12 cellular contexts compared by ENCODE assay signal in the genomic region with DNA sequence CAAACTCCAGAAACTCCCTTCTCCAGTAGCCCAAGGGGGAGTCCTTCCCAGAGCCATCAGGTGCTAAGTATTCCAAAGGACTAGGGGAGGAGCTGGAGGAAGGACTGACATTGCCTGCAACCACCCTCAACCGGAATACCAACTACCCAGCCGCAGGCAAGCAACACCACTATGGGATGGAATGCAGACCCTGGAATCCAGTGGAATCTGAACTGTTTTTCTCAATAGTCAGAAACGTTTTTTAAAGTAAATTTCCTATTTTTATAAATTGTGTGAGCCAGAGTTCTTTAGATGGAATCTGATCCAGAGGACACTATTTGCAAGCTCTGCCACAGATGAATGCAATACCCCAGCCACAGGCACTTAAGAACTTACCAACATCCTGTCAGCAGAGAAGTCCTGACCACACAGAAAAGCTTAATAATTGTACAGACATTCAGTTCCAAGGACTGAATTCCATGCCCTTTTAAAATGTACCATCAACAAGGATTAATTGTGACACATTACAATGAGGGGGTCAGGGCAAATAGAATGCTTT.
DNase-seq lines count a peak whose midpoint lies in the region; ATAC-seq and TF ChIP-seq lines count a peak whose summit lies in the region.
"Had no signal": no experiment of that assay in that cellular context is flagged by ENCODE, and none has a peak within 500 bp of the region (broad histone marks: within the 10 kb centered on the region; RNA-seq: fewer than 3 reads in every experiment).

No MANE protein-coding gene starts in this region.

- H3K4me1 Mint-ChIP-seq in stimulated activated naive CD8-positive, alpha-beta T cell treated with anti-CD3 and anti-CD28 coated beads, Interleukin-15, amount 100 ng/mL, for 72 hours, result peaks cover 16% of the 10 kb centered on the region
- peaks cover 16 to 25% (median 17%) of the 10 kb centered on the region in 3 donors for H3K4me1 Mint-ChIP-seq in T-cell
- peaks cover 14% of the 10 kb centered on the region for H3K4me1 Mint-ChIP-seq in activated T-helper 2 cell treated with anti-CD3 and anti-CD28 coated beads, Interferon-gamma antibody, Interleukin-2, Interleukin-4, amounts not matched to agents 10 μg/mL and 5 μg/mL and 100 μg/mL, durations not matched to agents 14 hours and 24 hours and 36 hours (ENCODE audit: low read depth)

- H3K9me3 Mint-ChIP-seq in stimulated activated naive CD8-positive, alpha-beta T cell treated with anti-CD3 and anti-CD28 coated beads, Interleukin-15, amount 100 ng/mL, for 72 hours, result no peaks in the 10 kb centered on the region
- no peaks in the 10 kb centered on the region for H3K9me3 Mint-ChIP-seq in T-cell
- H3K9me3 Mint-ChIP-seq in activated T-helper 2 cell treated with anti-CD3 and anti-CD28 coated beads, Interferon-gamma antibody, Interleukin-2, Interleukin-4, amounts not matched to agents 10 μg/mL and 5 μg/mL and 100 μg/mL, durations not matched to agents 14 hours and 24 hours and 36 hours, result no peaks in the 10 kb centered on the region

- peaks cover 44% of the 10 kb centered on the region for H3K36me3 Mint-ChIP-seq in T-cell
- peaks cover 54% of the 10 kb centered on the region for H3K36me3 Mint-ChIP-seq in activated T-helper 2 cell treated with anti-CD3 and anti-CD28 coated beads, Interferon-gamma antibody, Interleukin-2, Interleukin-4, amounts not matched to agents 10 μg/mL and 5 μg/mL and 100 μg/mL, durations not matched to agents 14 hours and 24 hours and 36 hours (ENCODE audit: low read depth)

- H3K27me3 Mint-ChIP-seq in stimulated activated naive CD8-positive, alpha-beta T cell treated with anti-CD3 and anti-CD28 coated beads, Interleukin-15, amount 100 ng/mL, for 72 hours, result no peaks in the 10 kb centered on the region
- H3K27me3 Mint-ChIP-seq in T-cell, result no peaks in the 10 kb centered on the region
- no peaks in the 10 kb centered on the region for H3K27me3 Mint-ChIP-seq in activated T-helper 2 cell treated with anti-CD3 and anti-CD28 coated beads, Interferon-gamma antibody, Interleukin-2, Interleukin-4, amounts not matched to agents 10 μg/mL and 5 μg/mL and 100 μg/mL, durations not matched to agents 14 hours and 24 hours and 36 hours (ENCODE audit: low read depth)

- intact Hi-C loops in activated T-helper 2 cell treated with anti-CD3 and anti-CD28 coated beads, Interferon-gamma antibody, Interleukin-2, Interleukin-4, amounts not matched to agents 10 μg/mL and 5 μg/mL and 100 μg/mL, durations not matched to agents 14 hours and 24 hours and 36 hours (cut with micrococcal nuclease), result no loop called here

- POLR2A ChIA-PET in T-cell (lab: Charles Lee), result no interaction called here

- CTCF ChIA-PET in T-cell (lab: Charles Lee), result interaction anchor here in 1 of 2 donors (0.6 kb wide), 1 partner anchor 268 kb away, joined by 3 read pairs; no protein-coding TSS in a partner anchor

- no peak for DNase-seq in stimulated activated naive CD8-positive, alpha-beta T cell treated with anti-CD3 and anti-CD28 coated beads, Interleukin-15, amount 100 ng/mL, for 72 hours
- no peak for DNase-seq in stimulated activated naive CD8-positive, alpha-beta T cell treated with anti-CD3 and anti-CD28 coated beads, Interleukin-15, Interleukin-2, amounts not matched to agents 100 U/mL and 50 U/mL, for 24 hours
- DNase-seq in amniotic epithelial cell (ENCODE audit: low read depth) (peak; percentile 94), iris pigment epithelial cell (ENCODE audit: low read depth) (peak; percentile 90), T-cell (no peak), omental fat pad (ENCODE audit: low spot score) (no peak)
- DNase-seq in activated T-helper 2 cell treated with anti-CD3 and anti-CD28 coated beads, Interferon-gamma antibody, Interleukin-2, Interleukin-4, amounts not matched to agents 10 μg/mL and 5 μg/mL and 100 μg/mL, durations not matched to agents 14 hours and 24 hours and 36 hours (ENCODE audit: low spot score), result no peak
- DNase-seq: activated gamma-delta T cell treated with Interleukin-2 at 50 U/mL for 16 hours; effector CD8-positive, alpha-beta T cell; NCI-H82; stimulated activated naive CD4-positive, alpha-beta T cell treated with Interleukin-2 at 50 U/mL for 16 hours had no signal

- no peak overlapping the region for H3K27ac Mint-ChIP-seq in stimulated activated naive CD8-positive, alpha-beta T cell treated with anti-CD3 and anti-CD28 coated beads, Interleukin-15, amount 100 ng/mL, for 72 hours
- no peak overlapping the region for H3K27ac Mint-ChIP-seq in T-cell
- no peak overlapping the region for H3K27ac Mint-ChIP-seq in activated T-helper 2 cell treated with anti-CD3 and anti-CD28 coated beads, Interferon-gamma antibody, Interleukin-2, Interleukin-4, amounts not matched to agents 10 μg/mL and 5 μg/mL and 100 μg/mL, durations not matched to agents 14 hours and 24 hours and 36 hours

- no peak for TF ChIP-seq CTCF in omental fat pad (IDR thresholded peaks at IDR 0.05)

- H3K4me3 Mint-ChIP-seq in stimulated activated naive CD8-positive, alpha-beta T cell treated with anti-CD3 and anti-CD28 coated beads, Interleukin-15, amount 100 ng/mL, for 72 hours, result no peak overlapping the region
- no peak overlapping the region for H3K4me3 Mint-ChIP-seq in T-cell
- H3K4me3 Mint-ChIP-seq in activated T-helper 2 cell treated with anti-CD3 and anti-CD28 coated beads, Interferon-gamma antibody, Interleukin-2, Interleukin-4, amounts not matched to agents 10 μg/mL and 5 μg/mL and 100 μg/mL, durations not matched to agents 14 hours and 24 hours and 36 hours (ENCODE audit: low read depth), result no peak overlapping the region

- ATAC-seq in stimulated activated naive CD8-positive, alpha-beta T cell treated with anti-CD3 and anti-CD28 coated beads, Interleukin-15, amount 100 ng/mL, for 72 hours, result peak; percentile 31
- ATAC-seq in stimulated activated naive CD8-positive, alpha-beta T cell treated with anti-CD3 and anti-CD28 coated beads, Interleukin-15, Interleukin-2, amounts not matched to agents 100 U/mL and 50 U/mL, for 24 hours, result no peak
- ATAC-seq in T-cell (replicated peaks in 1 of 4), result no peak
- ATAC-seq in GM18873 (IDR thresholded peaks at IDR 0.05; ENCODE audit: low FRiP score, unreplicated experiment), result no peak
- no peak for ATAC-seq in omental fat pad (ENCODE audit: low FRiP score)

Comparison
In these comparisons a context has a peak if more than half of its experiments do, and no peak if none do; other contexts are left out.
1. DNase-seq: peak in amniotic epithelial cell (single experiment) and iris pigment epithelial cell (single experiment); none in stimulated activated naive CD8-positive, alpha-beta T cell treated with anti-CD3 and anti-CD28 coated beads, Interleukin-15, amount 100 ng/mL, for 72 hours (0 of 2), stimulated activated naive CD8-positive, alpha-beta T cell treated with anti-CD3 and anti-CD28 coated beads, Interleukin-15, Interleukin-2, amounts not matched to agents 100 U/mL and 50 U/mL, for 24 hours (single experiment), T-cell (0 of 34), activated T-helper 2 cell treated with anti-CD3 and anti-CD28 coated beads, Interferon-gamma antibody, Interleukin-2, Interleukin-4, amounts not matched to agents 10 μg/mL and 5 μg/mL and 100 μg/mL, durations not matched to agents 14 hours and 24 hours and 36 hours (single experiment) and omental fat pad (single experiment).